ENCODE assay signal across 12 cellular contexts in the genomic region with DNA sequence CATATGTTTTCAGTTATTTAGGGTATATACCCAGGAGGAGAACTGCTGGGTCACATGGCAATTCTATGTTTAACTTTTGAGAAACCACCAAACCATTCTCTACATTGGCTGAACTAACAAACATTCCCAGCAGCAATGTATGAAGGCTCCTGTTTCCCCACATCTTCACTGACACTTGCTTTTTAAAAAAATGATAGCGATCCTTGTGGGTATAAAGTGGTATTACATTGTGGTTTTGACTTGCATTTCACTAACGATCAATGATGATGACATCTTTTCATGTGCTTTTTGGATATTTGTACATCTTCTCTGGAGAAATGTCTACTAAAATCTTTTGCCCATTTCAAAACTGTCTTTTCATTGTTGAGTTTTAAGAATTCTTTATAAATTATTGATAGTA. TPM values are rescaled to one million over a fixed set of nuclear protein-coding genes. Genes with fewer than 3 reads are reported as not detected.
A peak's percentile ranks its signal among the peaks of the same experiment; 100 is the strongest.
DNase-seq lines count a peak whose midpoint lies in the region; ATAC-seq and FAIRE-seq lines count a peak whose summit lies in the region.
"Had no signal": no experiment of that assay in that cellular context is flagged by ENCODE, and none has a peak within 500 bp of the region (broad histone marks: within the 10 kb centered on the region; RNA-seq: fewer than 3 reads in every experiment).

No MANE protein-coding gene starts in this region.

- no peak overlapping the region for H3K27ac ChIP-seq in substantia nigra (ENCODE audit: low read depth, low read length, poor library complexity, severe bottlenecking)
- H3K27ac ChIP-seq: foreskin keratinocyte, WERI-Rb-1 had no signal

- DNase-seq in activated naive CD8-positive, alpha-beta T cell treated with anti-CD3 and anti-CD28 coated beads for 36 hours, result no peak
- DNase-seq in NOMO-1 treated with DMSO at 0.1 percent for 48 hours (lab: John Stamatoyannopoulos, UW; ENCODE audit: unreplicated experiment) (peak; percentile 64), urothelium cell line (ENCODE audit: low spot score) (peak; percentile 27), D341Med (ENCODE audit: low spot score) (no peak), pons (ENCODE audit: low spot score) (no peak), substantia nigra (lab: John Stamatoyannopoulos, UW) (no peak)
- no peak for DNase-seq in effector memory CD8-positive, alpha-beta T cell
- DNase-seq: cerebellar nuclear complex, foreskin keratinocyte, NCI-H146, WERI-Rb-1 had no signal

- peak; percentile 51 for ATAC-seq in effector memory CD8-positive, alpha-beta T cell (replicated peaks)
- ATAC-seq: foreskin keratinocyte had no signal

- FAIRE-seq in urothelium cell line (lab: Jason Lieb, UNC), result no peak

- H3K36me3 Mint-ChIP-seq in activated naive CD8-positive, alpha-beta T cell, result peaks cover 8% of the 10 kb centered on the region
- peaks cover 19% of the 10 kb centered on the region for H3K36me3 Mint-ChIP-seq in activated naive CD8-positive, alpha-beta T cell treated with anti-CD3 and anti-CD28 coated beads for 36 hours
- H3K36me3 Mint-ChIP-seq in effector memory CD8-positive, alpha-beta T cell (ENCODE audit: insufficient read depth), result peaks cover 17% of the 10 kb centered on the region

- H3K27ac Mint-ChIP-seq in activated naive CD8-positive, alpha-beta T cell, result peak overlapping the region; percentile 66
- no peak overlapping the region for H3K27ac Mint-ChIP-seq in activated naive CD8-positive, alpha-beta T cell treated with anti-CD3 and anti-CD28 coated beads for 36 hours
- no peak overlapping the region for H3K27ac Mint-ChIP-seq in effector memory CD8-positive, alpha-beta T cell

- H3K4me1 Mint-ChIP-seq in activated naive CD8-positive, alpha-beta T cell (ENCODE audit: low read depth), result peaks cover 19% of the 10 kb centered on the region
- H3K4me1 Mint-ChIP-seq in activated naive CD8-positive, alpha-beta T cell treated with anti-CD3 and anti-CD28 coated beads for 36 hours, result peaks cover 24% of the 10 kb centered on the region
- H3K4me1 Mint-ChIP-seq in effector memory CD8-positive, alpha-beta T cell (ENCODE audit: low read depth in 2 of 2), result no peaks in the 10 kb centered on the region

- H3K9me3 Mint-ChIP-seq in activated naive CD8-positive, alpha-beta T cell (ENCODE audit: low read depth), result no peaks in the 10 kb centered on the region
- H3K9me3 Mint-ChIP-seq in activated naive CD8-positive, alpha-beta T cell treated with anti-CD3 and anti-CD28 coated beads for 36 hours, result no peaks in the 10 kb centered on the region
- H3K9me3 Mint-ChIP-seq in effector memory CD8-positive, alpha-beta T cell, result no peaks in the 10 kb centered on the region

- no peaks in the 10 kb centered on the region for H3K27me3 Mint-ChIP-seq in activated naive CD8-positive, alpha-beta T cell
- no peaks in the 10 kb centered on the region for H3K27me3 Mint-ChIP-seq in activated naive CD8-positive, alpha-beta T cell treated with anti-CD3 and anti-CD28 coated beads for 36 hours
- H3K27me3 Mint-ChIP-seq in effector memory CD8-positive, alpha-beta T cell, result no peaks in the 10 kb centered on the region

- H3K4me3 Mint-ChIP-seq in activated naive CD8-positive, alpha-beta T cell, result no peak overlapping the region
- H3K4me3 Mint-ChIP-seq in activated naive CD8-positive, alpha-beta T cell treated with anti-CD3 and anti-CD28 coated beads for 36 hours, result no peak overlapping the region
- H3K4me3 Mint-ChIP-seq in effector memory CD8-positive, alpha-beta T cell, result no peak overlapping the region

RNA-seq across cellular contexts. Expression of gene ANAPC16, which starts 51.2 kb away (rescaled TPM):
- total RNA-seq in activated naive CD8-positive, alpha-beta T cell treated with anti-CD3 and anti-CD28 coated beads for 36 hours, result 10 to 100 TPM; 71.0 to 81.8 TPM

RNA-seq across cellular contexts. Expression of gene ASCC1, which starts 51.5 kb away (rescaled TPM):
- 10 to 100 TPM; 57.3 to 57.7 TPM for total RNA-seq in activated naive CD8-positive, alpha-beta T cell treated with anti-CD3 and anti-CD28 coated beads for 36 hours

Comparison
In these comparisons a context has a peak if more than half of its experiments do, and no peak if none do; other contexts are left out.
1. DNase-seq: peak in NOMO-1 treated with DMSO at 0.1 percent for 48 hours (single experiment) and urothelium cell line (single experiment); none in activated naive CD8-positive, alpha-beta T cell treated with anti-CD3 and anti-CD28 coated beads for 36 hours (single experiment), effector memory CD8-positive, alpha-beta T cell (0 of 3), D341Med (single experiment), pons (single experiment) and substantia nigra (0 of 49).